9 cellular contexts compared by ENCODE assay signal in the genomic region with DNA sequence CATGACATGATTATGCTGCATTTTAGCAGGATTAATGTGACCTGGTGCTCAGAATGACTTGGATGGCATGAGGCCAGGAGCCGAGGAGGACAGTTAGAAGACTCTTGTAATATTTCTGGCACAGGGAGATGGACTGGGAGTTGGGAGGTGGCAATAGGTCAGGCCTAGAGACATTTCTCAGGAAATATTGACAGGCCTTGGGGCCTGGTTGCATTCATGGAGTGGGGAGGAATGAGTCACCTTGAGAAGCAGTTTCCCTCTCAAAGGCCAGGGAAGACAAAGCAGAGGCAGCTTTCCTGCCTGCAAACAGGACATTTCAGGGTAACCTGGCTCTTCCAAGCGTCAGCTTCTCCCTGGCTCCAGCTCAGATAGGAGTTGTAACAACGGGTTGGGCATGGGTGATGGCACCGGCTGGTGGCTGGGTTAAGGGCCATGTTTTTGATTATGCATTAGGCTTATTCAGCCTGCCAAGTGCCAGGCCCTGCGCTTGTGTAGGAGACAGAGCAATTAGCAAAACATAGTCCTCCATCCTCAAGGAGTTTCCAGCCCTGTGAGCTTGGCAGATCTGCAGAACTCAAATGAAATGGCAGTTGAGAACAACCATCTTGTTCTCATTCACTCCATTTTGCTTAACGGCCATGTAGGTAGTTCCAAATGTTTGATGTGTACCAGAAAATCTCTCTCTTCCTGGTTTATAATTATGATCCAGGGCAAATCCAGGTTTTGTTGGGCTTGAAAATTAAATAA. TPM values are rescaled to one million over a fixed set of nuclear protein-coding genes. Genes with fewer than 3 reads are reported as not detected.
DNase-seq lines count a peak whose midpoint lies in the region; ATAC-seq and TF ChIP-seq lines count a peak whose summit lies in the region.
"Had no signal": no experiment of that assay in that cellular context is flagged by ENCODE, and none has a peak within 500 bp of the region (broad histone marks: within the 10 kb centered on the region; RNA-seq: fewer than 3 reads in every experiment).

No MANE protein-coding gene starts in this region.

- peaks cover 38% of the 10 kb centered on the region for H3K4me1 Mint-ChIP-seq in activated CD4-positive, alpha-beta memory T cell treated with anti-CD3 and anti-CD28 coated beads for 36 hours (ENCODE audit: low read depth)
- peaks cover 41% of the 10 kb centered on the region for H3K4me1 Mint-ChIP-seq in activated CD4-positive, alpha-beta memory T cell treated with anti-CD3 and anti-CD28 coated beads, Interleukin-2, amount 10 ng/mL, durations not matched to agents 7 days and 5 days

- TF ChIP-seq CTCF in fibroblast of pulmonary artery (IDR thresholded peaks at IDR 0.05; ENCODE audit: low read length, missing control alignments) (no peak), coronary artery (IDR thresholded peaks at IDR 0.05) (no peak)

- intact Hi-C loops in activated CD4-positive, alpha-beta memory T cell treated with anti-CD3 and anti-CD28 coated beads for 36 hours (cut with micrococcal nuclease): loop anchor here (1.0 to 5.0 kb wide), 3 partner anchors 54 to 94 kb away; a partner anchor contains a TSS

- no peak for ATAC-seq in HG03039 (IDR thresholded peaks at IDR 0.05; ENCODE audit: unreplicated experiment)

- H3K27ac Mint-ChIP-seq in activated CD4-positive, alpha-beta memory T cell treated with anti-CD3 and anti-CD28 coated beads for 36 hours: peak overlapping the region; percentile 21
- no peak overlapping the region for H3K27ac Mint-ChIP-seq in activated CD4-positive, alpha-beta memory T cell treated with anti-CD3 and anti-CD28 coated beads, Interleukin-2, amount 10 ng/mL, durations not matched to agents 7 days and 5 days

- DNase-seq in activated CD4-positive, alpha-beta memory T cell treated with anti-CD3 and anti-CD28 coated beads for 36 hours: no peak
- no peak for DNase-seq in activated CD4-positive, alpha-beta memory T cell treated with anti-CD3 and anti-CD28 coated beads, Interleukin-2, amount 10 ng/mL, durations not matched to agents 7 days and 5 days
- DNase-seq in T1000 (lab: John Stamatoyannopoulos, UW): peak; percentile 25
- DNase-seq in fibroblast of pulmonary artery (ENCODE audit: low read depth): peak; percentile 50
- peak; percentile 64 for DNase-seq in stromal cell of bone marrow (ENCODE audit: low read depth)
- DNase-seq in NCI-H1092 (lab: John Stamatoyannopoulos, UW): no peak
- no peak for DNase-seq in coronary artery (ENCODE audit: low spot score)
- DNase-seq: activated gamma-delta T cell had no signal

- no peaks in the 10 kb centered on the region for H3K27me3 Mint-ChIP-seq in activated CD4-positive, alpha-beta memory T cell treated with anti-CD3 and anti-CD28 coated beads for 36 hours
- no peaks in the 10 kb centered on the region for H3K27me3 Mint-ChIP-seq in activated CD4-positive, alpha-beta memory T cell treated with anti-CD3 and anti-CD28 coated beads, Interleukin-2, amount 10 ng/mL, durations not matched to agents 7 days and 5 days

- peaks cover 17% of the 10 kb centered on the region for H3K36me3 Mint-ChIP-seq in activated CD4-positive, alpha-beta memory T cell treated with anti-CD3 and anti-CD28 coated beads for 36 hours
- peaks cover 15% of the 10 kb centered on the region for H3K36me3 Mint-ChIP-seq in activated CD4-positive, alpha-beta memory T cell treated with anti-CD3 and anti-CD28 coated beads, Interleukin-2, amount 10 ng/mL, durations not matched to agents 7 days and 5 days (ENCODE audit: low read depth)

- CTCF ChIA-PET in activated CD4-positive, alpha-beta memory T cell treated with anti-CD3 and anti-CD28 coated beads for 36 hours (lab: Charles Lee): interaction anchor here (1.7 to 3.0 kb wide), 2 partner anchors 77 to 91 kb away, joined by 4 to 14 read pairs; no protein-coding TSS in a partner anchor
- CTCF ChIA-PET in activated CD4-positive, alpha-beta memory T cell treated with anti-CD3 and anti-CD28 coated beads, Interleukin-2, amount 10 ng/mL, durations not matched to agents 7 days and 5 days (lab: Charles Lee): interaction anchor here (0.7 to 1.7 kb wide), 4 partner anchors 11 to 91 kb away, joined by 3 to 11 read pairs (median 4); no protein-coding TSS in a partner anchor

- peak overlapping the region in 1 of 2 donors; percentile 39 for H3K27ac ChIP-seq in coronary artery

- POLR2A ChIA-PET in activated CD4-positive, alpha-beta memory T cell treated with anti-CD3 and anti-CD28 coated beads for 36 hours (lab: Charles Lee): interaction anchor here (0.6 to 1.4 kb wide), 6 partner anchors 11 to 137 kb away, joined by 3 to 4 read pairs (median 4); a partner anchor contains a TSS
- POLR2A ChIA-PET in activated CD4-positive, alpha-beta memory T cell treated with anti-CD3 and anti-CD28 coated beads, Interleukin-2, amount 10 ng/mL, durations not matched to agents 7 days and 5 days (lab: Charles Lee): interaction anchor here (1.3 to 4.0 kb wide), 4 partner anchors 11 to 94 kb away, joined by 3 to 28 read pairs (median 12); no protein-coding TSS in a partner anchor

- H3K4me3 Mint-ChIP-seq in activated CD4-positive, alpha-beta memory T cell treated with anti-CD3 and anti-CD28 coated beads for 36 hours: no peak overlapping the region
- no peak overlapping the region for H3K4me3 Mint-ChIP-seq in activated CD4-positive, alpha-beta memory T cell treated with anti-CD3 and anti-CD28 coated beads, Interleukin-2, amount 10 ng/mL, durations not matched to agents 7 days and 5 days

- no peak overlapping the region for H3K4me3 ChIP-seq in fibroblast of pulmonary artery (replicated peaks; ENCODE audit: low read depth, low read length)
- no peak overlapping the region for H3K4me3 ChIP-seq in coronary artery

- H3K9me3 Mint-ChIP-seq in activated CD4-positive, alpha-beta memory T cell treated with anti-CD3 and anti-CD28 coated beads for 36 hours: no peaks in the 10 kb centered on the region
- no peaks in the 10 kb centered on the region for H3K9me3 Mint-ChIP-seq in activated CD4-positive, alpha-beta memory T cell treated with anti-CD3 and anti-CD28 coated beads, Interleukin-2, amount 10 ng/mL, durations not matched to agents 7 days and 5 days

RNA-seq across cellular contexts. Expression of a gene that starts 38.2 kb away (rescaled TPM):
- total RNA-seq in activated CD4-positive, alpha-beta memory T cell treated with anti-CD3 and anti-CD28 coated beads for 36 hours: 100 to 1,000 TPM; 213 to 220 TPM
- total RNA-seq in activated CD4-positive, alpha-beta memory T cell treated with anti-CD3 and anti-CD28 coated beads, Interleukin-2, amount 10 ng/mL, durations not matched to agents 7 days and 5 days: 100 to 1,000 TPM; 142 to 146 TPM

Comparison
In these comparisons a context has a peak if more than half of its experiments do, and no peak if none do; other contexts are left out.
1. DNase-seq: peak in T1000 (single experiment), fibroblast of pulmonary artery (single experiment) and stromal cell of bone marrow (single experiment); none in activated CD4-positive, alpha-beta memory T cell treated with anti-CD3 and anti-CD28 coated beads for 36 hours (single experiment), activated CD4-positive, alpha-beta memory T cell treated with anti-CD3 and anti-CD28 coated beads, Interleukin-2, amount 10 ng/mL, durations not matched to agents 7 days and 5 days (single experiment), NCI-H1092 (single experiment) and coronary artery (single experiment).